In the genomic region with DNA sequence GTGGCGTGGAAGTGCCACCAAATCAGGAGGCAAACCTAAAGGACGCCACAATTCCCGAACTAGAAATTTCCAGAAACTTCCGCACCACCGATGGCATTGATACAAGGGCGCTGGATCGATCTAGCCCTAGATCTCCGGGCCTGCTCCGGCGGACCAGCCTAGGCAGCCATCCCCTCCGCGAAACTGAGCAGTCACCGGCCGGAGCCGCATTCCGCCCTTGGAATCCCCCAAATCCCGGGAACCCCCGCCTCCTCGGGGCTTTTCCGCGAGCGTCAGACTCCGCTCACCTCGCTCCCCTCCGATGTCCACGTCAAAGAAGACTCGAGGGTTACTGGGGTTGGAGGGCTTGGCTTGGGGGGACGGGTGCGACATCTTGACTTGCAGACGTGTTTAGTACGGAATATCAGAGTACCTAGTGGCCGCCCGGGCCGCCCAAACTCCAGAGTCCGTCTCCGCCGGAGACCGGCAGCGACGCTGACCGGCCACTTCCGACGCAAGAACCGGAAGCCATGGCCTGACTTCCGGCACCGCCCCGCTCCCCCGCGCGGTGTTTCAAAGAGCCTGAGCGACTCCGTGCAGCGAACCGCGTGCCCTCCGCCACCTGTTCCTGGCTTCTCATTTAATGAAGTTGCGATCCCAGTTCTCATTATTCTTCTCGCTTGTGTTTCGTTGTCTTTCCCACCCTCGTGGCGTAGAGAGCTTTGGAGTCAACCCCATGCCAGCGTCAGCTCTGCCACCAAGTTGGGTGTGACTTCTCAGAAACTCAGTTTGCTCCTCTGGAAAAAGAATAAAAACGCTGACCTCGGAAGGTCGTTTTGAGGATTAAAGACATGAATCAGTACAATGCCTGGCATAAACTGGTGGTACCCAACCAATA, we compare ENCODE assay signal across 1 cellular context.
TF ChIP-seq lines count a peak whose summit lies in the region.

PPID (minus strand) TSS at position 480 of the 877 bp plus-strand sequence; CDS start at position 372, 108 bp downstream.

TF ChIP-seq in HEK293, 187 proteins besides CTCF, POLR2A, EP300 and RAD21 (continued from another document and continues in another):
- TF ChIP-seq, protein P1, sequence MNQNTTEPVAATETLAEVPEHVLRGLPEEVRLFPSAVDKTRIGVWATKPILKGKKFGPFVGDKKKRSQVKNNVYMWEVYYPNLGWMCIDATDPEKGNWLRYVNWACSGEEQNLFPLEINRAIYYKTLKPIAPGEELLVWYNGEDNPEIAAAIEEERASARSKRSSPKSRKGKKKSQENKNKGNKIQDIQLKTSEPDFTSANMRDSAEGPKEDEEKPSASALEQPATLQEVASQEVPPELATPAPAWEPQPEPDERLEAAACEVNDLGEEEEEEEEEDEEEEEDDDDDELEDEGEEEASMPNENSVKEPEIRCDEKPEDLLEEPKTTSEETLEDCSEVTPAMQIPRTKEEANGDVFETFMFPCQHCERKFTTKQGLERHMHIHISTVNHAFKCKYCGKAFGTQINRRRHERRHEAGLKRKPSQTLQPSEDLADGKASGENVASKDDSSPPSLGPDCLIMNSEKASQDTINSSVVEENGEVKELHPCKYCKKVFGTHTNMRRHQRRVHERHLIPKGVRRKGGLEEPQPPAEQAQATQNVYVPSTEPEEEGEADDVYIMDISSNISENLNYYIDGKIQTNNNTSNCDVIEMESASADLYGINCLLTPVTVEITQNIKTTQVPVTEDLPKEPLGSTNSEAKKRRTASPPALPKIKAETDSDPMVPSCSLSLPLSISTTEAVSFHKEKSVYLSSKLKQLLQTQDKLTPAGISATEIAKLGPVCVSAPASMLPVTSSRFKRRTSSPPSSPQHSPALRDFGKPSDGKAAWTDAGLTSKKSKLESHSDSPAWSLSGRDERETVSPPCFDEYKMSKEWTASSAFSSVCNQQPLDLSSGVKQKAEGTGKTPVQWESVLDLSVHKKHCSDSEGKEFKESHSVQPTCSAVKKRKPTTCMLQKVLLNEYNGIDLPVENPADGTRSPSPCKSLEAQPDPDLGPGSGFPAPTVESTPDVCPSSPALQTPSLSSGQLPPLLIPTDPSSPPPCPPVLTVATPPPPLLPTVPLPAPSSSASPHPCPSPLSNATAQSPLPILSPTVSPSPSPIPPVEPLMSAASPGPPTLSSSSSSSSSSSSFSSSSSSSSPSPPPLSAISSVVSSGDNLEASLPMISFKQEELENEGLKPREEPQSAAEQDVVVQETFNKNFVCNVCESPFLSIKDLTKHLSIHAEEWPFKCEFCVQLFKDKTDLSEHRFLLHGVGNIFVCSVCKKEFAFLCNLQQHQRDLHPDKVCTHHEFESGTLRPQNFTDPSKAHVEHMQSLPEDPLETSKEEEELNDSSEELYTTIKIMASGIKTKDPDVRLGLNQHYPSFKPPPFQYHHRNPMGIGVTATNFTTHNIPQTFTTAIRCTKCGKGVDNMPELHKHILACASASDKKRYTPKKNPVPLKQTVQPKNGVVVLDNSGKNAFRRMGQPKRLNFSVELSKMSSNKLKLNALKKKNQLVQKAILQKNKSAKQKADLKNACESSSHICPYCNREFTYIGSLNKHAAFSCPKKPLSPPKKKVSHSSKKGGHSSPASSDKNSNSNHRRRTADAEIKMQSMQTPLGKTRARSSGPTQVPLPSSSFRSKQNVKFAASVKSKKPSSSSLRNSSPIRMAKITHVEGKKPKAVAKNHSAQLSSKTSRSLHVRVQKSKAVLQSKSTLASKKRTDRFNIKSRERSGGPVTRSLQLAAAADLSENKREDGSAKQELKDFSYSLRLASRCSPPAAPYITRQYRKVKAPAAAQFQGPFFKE (tag by site-specific recombination; IDR thresholded peaks at IDR 0.05; ENCODE audit: borderline replicate concordance): no peak
- TF ChIP-seq ZNF391 (tag by site-specific recombination; IDR thresholded peaks at IDR 0.05; ENCODE audit: borderline replicate concordance, low read depth) (no peak), ZNF621 (tag by site-specific recombination; IDR thresholded peaks at IDR 0.05) (no peak), ZNF488 (tag by site-specific recombination; IDR thresholded peaks at IDR 0.05) (no peak), SP3 (tag by site-specific recombination; IDR thresholded peaks at IDR 0.05) (no peak; the same call in 1 of the 2 replicates), ZNF623 (tag by site-specific recombination; IDR thresholded peaks at IDR 0.05) (no peak), ZNF473 (tag by site-specific recombination; IDR thresholded peaks at IDR 0.05) (no peak), ZIC2 (tag by site-specific recombination; IDR thresholded peaks at IDR 0.05) (0 out of 2 replicates have a peak, but pooled peaks have one; percentile 9), ZNF624 (tag by site-specific recombination; IDR thresholded peaks at IDR 0.05) (no peak), HIC1 (tag by site-specific recombination; IDR thresholded peaks at IDR 0.05) (no peak), ZNF121 (tag by site-specific recombination; IDR thresholded peaks at IDR 0.05) (no peak), ZNF426 (tag by site-specific recombination; IDR thresholded peaks at IDR 0.05) (no peak), ZNF311 (tag by site-specific recombination; IDR thresholded peaks at IDR 0.05; ENCODE audit: borderline replicate concordance) (no peak), ZNF76 (tag by site-specific recombination; IDR thresholded peaks at IDR 0.05; ENCODE audit: borderline replicate concordance, low read depth) (no peak), KLF1 (tag by site-specific recombination; IDR thresholded peaks at IDR 0.05) (peak; percentile 56; the same call in 1 of the 2 replicates), ZNF560 (tag by site-specific recombination; IDR thresholded peaks at IDR 0.05; ENCODE audit: borderline replicate concordance) (no peak), KLF9 (tag by site-specific recombination; IDR thresholded peaks at IDR 0.05; ENCODE audit: low read depth) (no peak), ZNF133 (tag by site-specific recombination; IDR thresholded peaks at IDR 0.05) (no peak), ZNF184 (tag by site-specific recombination; IDR thresholded peaks at IDR 0.05) (no peak), ZNF510 (tag by site-specific recombination; IDR thresholded peaks at IDR 0.05; ENCODE audit: insufficient replicate concordance) (no peak), ZNF146 (tag by site-specific recombination; IDR thresholded peaks at IDR 0.05) (no peak), REPIN1 (tag by site-specific recombination; IDR thresholded peaks at IDR 0.05; ENCODE audit: low read depth) (no peak), ZNF221 (tag by site-specific recombination; IDR thresholded peaks at IDR 0.05; ENCODE audit: borderline replicate concordance) (no peak), SCRT2 (tag by site-specific recombination; IDR thresholded peaks at IDR 0.05) (peak; percentile 93), ZNF529 (tag by site-specific recombination; IDR thresholded peaks at IDR 0.05; ENCODE audit: insufficient replicate concordance) (no peak), ZNF600 (tag by site-specific recombination; IDR thresholded peaks at IDR 0.05) (peak; percentile 78)
- TF ChIP-seq, protein P2, sequence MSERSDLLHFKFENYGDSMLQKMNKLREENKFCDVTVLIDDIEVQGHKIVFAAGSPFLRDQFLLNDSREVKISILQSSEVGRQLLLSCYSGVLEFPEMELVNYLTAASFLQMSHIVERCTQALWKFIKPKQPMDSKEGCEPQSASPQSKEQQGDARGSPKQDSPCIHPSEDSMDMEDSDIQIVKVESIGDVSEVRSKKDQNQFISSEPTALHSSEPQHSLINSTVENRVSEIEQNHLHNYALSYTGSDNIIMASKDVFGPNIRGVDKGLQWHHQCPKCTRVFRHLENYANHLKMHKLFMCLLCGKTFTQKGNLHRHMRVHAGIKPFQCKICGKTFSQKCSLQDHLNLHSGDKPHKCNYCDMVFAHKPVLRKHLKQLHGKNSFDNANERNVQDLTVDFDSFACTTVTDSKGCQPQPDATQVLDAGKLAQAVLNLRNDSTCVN (tag by site-specific recombination; optimal IDR thresholded peaks at IDR 0.05): peak; percentile 34
- TF ChIP-seq, protein P3, sequence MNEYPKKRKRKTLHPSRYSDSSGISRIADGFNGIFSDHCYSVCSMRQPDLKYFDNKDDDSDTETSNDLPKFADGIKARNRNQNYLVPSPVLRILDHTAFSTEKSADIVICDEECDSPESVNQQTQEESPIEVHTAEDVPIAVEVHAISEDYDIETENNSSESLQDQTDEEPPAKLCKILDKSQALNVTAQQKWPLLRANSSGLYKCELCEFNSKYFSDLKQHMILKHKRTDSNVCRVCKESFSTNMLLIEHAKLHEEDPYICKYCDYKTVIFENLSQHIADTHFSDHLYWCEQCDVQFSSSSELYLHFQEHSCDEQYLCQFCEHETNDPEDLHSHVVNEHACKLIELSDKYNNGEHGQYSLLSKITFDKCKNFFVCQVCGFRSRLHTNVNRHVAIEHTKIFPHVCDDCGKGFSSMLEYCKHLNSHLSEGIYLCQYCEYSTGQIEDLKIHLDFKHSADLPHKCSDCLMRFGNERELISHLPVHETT (tag by site-specific recombination; IDR thresholded peaks at IDR 0.05): no peak
- TF ChIP-seq, protein P4, sequence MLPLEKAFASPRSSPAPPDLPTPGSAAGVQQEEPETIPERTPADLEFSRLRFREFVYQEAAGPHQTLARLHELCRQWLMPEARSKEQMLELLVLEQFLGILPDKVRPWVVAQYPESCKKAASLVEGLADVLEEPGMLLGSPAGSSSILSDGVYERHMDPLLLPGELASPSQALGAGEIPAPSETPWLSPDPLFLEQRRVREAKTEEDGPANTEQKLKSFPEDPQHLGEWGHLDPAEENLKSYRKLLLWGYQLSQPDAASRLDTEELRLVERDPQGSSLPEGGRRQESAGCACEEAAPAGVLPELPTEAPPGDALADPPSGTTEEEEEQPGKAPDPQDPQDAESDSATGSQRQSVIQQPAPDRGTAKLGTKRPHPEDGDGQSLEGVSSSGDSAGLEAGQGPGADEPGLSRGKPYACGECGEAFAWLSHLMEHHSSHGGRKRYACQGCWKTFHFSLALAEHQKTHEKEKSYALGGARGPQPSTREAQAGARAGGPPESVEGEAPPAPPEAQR (tag by site-specific recombination; IDR thresholded peaks at IDR 0.05): no peak
- TF ChIP-seq, protein P5, sequence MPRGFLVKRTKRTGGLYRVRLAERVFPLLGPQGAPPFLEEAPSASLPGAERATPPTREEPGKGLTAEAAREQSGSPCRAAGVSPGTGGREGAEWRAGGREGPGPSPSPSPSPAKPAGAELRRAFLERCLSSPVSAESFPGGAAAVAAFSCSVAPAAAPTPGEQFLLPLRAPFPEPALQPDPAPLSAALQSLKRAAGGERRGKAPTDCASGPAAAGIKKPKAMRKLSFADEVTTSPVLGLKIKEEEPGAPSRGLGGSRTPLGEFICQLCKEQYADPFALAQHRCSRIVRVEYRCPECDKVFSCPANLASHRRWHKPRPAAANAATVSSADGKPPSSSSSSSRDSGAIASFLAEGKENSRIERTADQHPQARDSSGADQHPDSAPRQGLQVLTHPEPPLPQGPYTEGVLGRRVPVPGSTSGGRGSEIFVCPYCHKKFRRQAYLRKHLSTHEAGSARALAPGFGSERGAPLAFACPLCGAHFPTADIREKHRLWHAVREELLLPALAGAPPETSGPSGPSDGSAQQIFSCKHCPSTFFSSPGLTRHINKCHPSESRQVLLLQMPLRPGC (tag by site-specific recombination; IDR thresholded peaks at IDR 0.05): no peak
- TF ChIP-seq, protein P6, sequence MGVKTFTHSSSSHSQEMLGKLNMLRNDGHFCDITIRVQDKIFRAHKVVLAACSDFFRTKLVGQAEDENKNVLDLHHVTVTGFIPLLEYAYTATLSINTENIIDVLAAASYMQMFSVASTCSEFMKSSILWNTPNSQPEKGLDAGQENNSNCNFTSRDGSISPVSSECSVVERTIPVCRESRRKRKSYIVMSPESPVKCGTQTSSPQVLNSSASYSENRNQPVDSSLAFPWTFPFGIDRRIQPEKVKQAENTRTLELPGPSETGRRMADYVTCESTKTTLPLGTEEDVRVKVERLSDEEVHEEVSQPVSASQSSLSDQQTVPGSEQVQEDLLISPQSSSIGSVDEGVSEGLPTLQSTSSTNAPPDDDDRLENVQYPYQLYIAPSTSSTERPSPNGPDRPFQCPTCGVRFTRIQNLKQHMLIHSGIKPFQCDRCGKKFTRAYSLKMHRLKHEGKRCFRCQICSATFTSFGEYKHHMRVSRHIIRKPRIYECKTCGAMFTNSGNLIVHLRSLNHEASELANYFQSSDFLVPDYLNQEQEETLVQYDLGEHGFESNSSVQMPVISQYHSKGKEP (tag by site-specific recombination; IDR thresholded peaks at IDR 0.05): peak; percentile 30; the same call in 1 of the 2 replicates
- TF ChIP-seq, protein P7, sequence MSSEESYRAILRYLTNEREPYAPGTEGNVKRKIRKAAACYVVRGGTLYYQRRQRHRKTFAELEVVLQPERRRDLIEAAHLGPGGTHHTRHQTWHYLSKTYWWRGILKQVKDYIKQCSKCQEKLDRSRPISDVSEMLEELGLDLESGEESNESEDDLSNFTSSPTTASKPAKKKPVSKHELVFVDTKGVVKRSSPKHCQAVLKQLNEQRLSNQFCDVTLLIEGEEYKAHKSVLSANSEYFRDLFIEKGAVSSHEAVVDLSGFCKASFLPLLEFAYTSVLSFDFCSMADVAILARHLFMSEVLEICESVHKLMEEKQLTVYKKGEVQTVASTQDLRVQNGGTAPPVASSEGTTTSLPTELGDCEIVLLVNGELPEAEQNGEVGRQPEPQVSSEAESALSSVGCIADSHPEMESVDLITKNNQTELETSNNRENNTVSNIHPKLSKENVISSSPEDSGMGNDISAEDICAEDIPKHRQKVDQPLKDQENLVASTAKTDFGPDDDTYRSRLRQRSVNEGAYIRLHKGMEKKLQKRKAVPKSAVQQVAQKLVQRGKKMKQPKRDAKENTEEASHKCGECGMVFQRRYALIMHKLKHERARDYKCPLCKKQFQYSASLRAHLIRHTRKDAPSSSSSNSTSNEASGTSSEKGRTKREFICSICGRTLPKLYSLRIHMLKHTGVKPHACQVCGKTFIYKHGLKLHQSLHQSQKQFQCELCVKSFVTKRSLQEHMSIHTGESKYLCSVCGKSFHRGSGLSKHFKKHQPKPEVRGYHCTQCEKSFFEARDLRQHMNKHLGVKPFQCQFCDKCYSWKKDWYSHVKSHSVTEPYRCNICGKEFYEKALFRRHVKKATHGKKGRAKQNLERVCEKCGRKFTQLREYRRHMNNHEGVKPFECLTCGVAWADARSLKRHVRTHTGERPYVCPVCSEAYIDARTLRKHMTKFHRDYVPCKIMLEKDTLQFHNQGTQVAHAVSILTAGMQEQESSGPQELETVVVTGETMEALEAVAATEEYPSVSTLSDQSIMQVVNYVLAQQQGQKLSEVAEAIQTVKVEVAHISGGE (tag by site-specific recombination; conservative IDR thresholded peaks at IDR 0.05; ENCODE audit: low read depth): peak; percentile 96
